In genomic region chr7:150372271-150373048, GRCh38 we compare ENCODE assay signal across 1 cellular context.
TF ChIP-seq lines count a peak whose summit lies in the region.

No MANE protein-coding gene starts in this region.

TF ChIP-seq in WTC11, 78 proteins besides CTCF, POLR2A, EP300 and RAD21:
- no peak for TF ChIP-seq ZSCAN18 (CRISPR knock-in tag; IDR thresholded peaks at IDR 0.05)
- TF ChIP-seq FOXP1 (CRISPR knock-in tag; IDR thresholded peaks at IDR 0.05; ENCODE audit: borderline replicate concordance), result peak; percentile 32; the same call in 1 of the 2 replicates
